ENCODE assay signal across 14 cellular contexts in genomic region chr19:46900341-46900740, GRCh38. TPM values are rescaled to one million over a fixed set of nuclear protein-coding genes. Genes with fewer than 3 reads are reported as not detected.
A peak's percentile ranks its signal among the peaks of the same experiment; 100 is the strongest.
DNase-seq lines count a peak whose midpoint lies in the region; ATAC-seq and TF ChIP-seq lines count a peak whose summit lies in the region.
"Had no signal": no experiment of that assay in that cellular context is flagged by ENCODE, and none has a peak within 500 bp of the region (broad histone marks: within the 10 kb centered on the region; RNA-seq: fewer than 3 reads in every experiment).

No MANE protein-coding gene starts in this region.

- POLR2A ChIA-PET in Panc1 (lab: Charles Lee): no interaction called here

- DNase-seq in Calu3: no peak
- no peak for DNase-seq in Panc1 (ENCODE audit: low read depth, low spot score)
- DNase-seq in epithelial cell of esophagus (ENCODE audit: low read depth): peak; percentile 52
- DNase-seq in mesothelial cell of epicardium (ENCODE audit: low spot score in 2 of 2, unreplicated experiment in 2 of 2): no peak
- no peak for DNase-seq in natural killer cell
- DNase-seq in NCI-H146 (lab: John Stamatoyannopoulos, UW): no peak
- no peak for DNase-seq in mucosa of gallbladder (ENCODE audit: low spot score)
- DNase-seq: BE2C; CD4-positive, alpha-beta memory T cell; DMS53; GF-D8 had no signal

- H3K4me3 Mint-ChIP-seq in Calu3 (ENCODE audit: low read depth, unreplicated experiment) (peak overlapping the region; percentile 44), mesothelial cell of epicardium (no peak overlapping the region), natural killer cell (no peak overlapping the region)
- H3K4me3 Mint-ChIP-seq: IgD-negative memory B cell had no signal

- intact Hi-C loops in Calu3 (cut with micrococcal nuclease; ENCODE audit: unreplicated experiment): loop anchor here (5.0 kb wide), 1 partner anchor 38 kb away; the partner anchor contains the start of gene ARHGAP35
- intact Hi-C loops in Panc1 (cut with micrococcal nuclease; ENCODE audit: unreplicated experiment): no loop called here
- intact Hi-C loops in natural killer cell (cut with micrococcal nuclease): no loop called here

- CTCF ChIA-PET in Calu3 (lab: Charles Lee) (interaction anchor here (0.6 to 1.3 kb wide), 2 partner anchors 13 to 32 kb away, joined by 3 read pairs; no protein-coding TSS in a partner anchor), Panc1 (lab: Charles Lee) (interaction anchor here (0.6 kb wide), 1 partner anchor 1070 kb away, joined by 3 read pairs; no protein-coding TSS in a partner anchor)

- ATAC-seq in Panc1 (no peak), natural killer cell (no peak), GM19035 (IDR thresholded peaks at IDR 0.05; ENCODE audit: unreplicated experiment) (no peak)
- ATAC-seq: A549 had no signal

- H3K27ac Mint-ChIP-seq in Calu3 (ENCODE audit: unreplicated experiment) (peak overlapping the region; percentile 79), mesothelial cell of epicardium (peak overlapping the region; percentile 99), natural killer cell (no peak overlapping the region)

- in situ Hi-C loops in Panc1 (cut with HindIII; ENCODE audit: low pct_unique_long_range_greater_than_20kb, low sequenced_read_pairs): no loop called here

- peaks cover 19% of the 10 kb centered on the region for H3K36me3 Mint-ChIP-seq in Calu3 (ENCODE audit: insufficient read depth, unreplicated experiment)
- H3K36me3 Mint-ChIP-seq in mesothelial cell of epicardium: no peaks in the 10 kb centered on the region
- no peaks in the 10 kb centered on the region for H3K36me3 Mint-ChIP-seq in natural killer cell

- peaks cover 60% of the 10 kb centered on the region for H3K4me1 ChIP-seq in Panc1 (ENCODE audit: control insufficient read depth, insufficient read depth, low read length)

- H3K9me3 Mint-ChIP-seq in Calu3 (ENCODE audit: low read depth, unreplicated experiment) (no peaks in the 10 kb centered on the region), mesothelial cell of epicardium (no peaks in the 10 kb centered on the region), natural killer cell (no peaks in the 10 kb centered on the region)
- H3K9me3 Mint-ChIP-seq: CD4-positive, alpha-beta memory T cell; IgD-negative memory B cell had no signal

- TF ChIP-seq CTCF in Calu3 (IDR thresholded peaks at IDR 0.05; ENCODE audit: unreplicated experiment): no peak
- TF ChIP-seq CTCF in Panc1 (IDR thresholded peaks at IDR 0.05): no peak
- no peak for TF ChIP-seq CTCF in epithelial cell of esophagus (IDR thresholded peaks at IDR 0.05; ENCODE audit: insufficient read depth, low read depth, low read length, missing control alignments)
- TF ChIP-seq CTCF in mesothelial cell of epicardium (IDR thresholded peaks at IDR 0.05; ENCODE audit: unreplicated experiment): no peak
- TF ChIP-seq CTCF in natural killer cell (IDR thresholded peaks at IDR 0.05): no peak

- H3K27me3 Mint-ChIP-seq in Calu3 (ENCODE audit: unreplicated experiment) (no peaks in the 10 kb centered on the region), mesothelial cell of epicardium (ENCODE audit: low read depth) (no peaks in the 10 kb centered on the region), natural killer cell (ENCODE audit: low read depth in 2 of 2) (no peaks in the 10 kb centered on the region)
- H3K27me3 Mint-ChIP-seq: CD4-positive, alpha-beta memory T cell; IgD-negative memory B cell had no signal

- H3K4me3 ChIP-seq in Panc1 (ENCODE audit: low read depth in 2 of 2, low read length in 2 of 2): no peak overlapping the region
- H3K4me3 ChIP-seq in epithelial cell of esophagus (ENCODE audit: low read length): no peak overlapping the region
- H3K4me3 ChIP-seq: A549 had no signal

- no peaks in the 10 kb centered on the region for H3K36me3 ChIP-seq in Panc1 (ENCODE audit: control insufficient read depth, insufficient read depth, low read length)
- H3K36me3 ChIP-seq: BE2C had no signal

- H3K4me1 Mint-ChIP-seq in Calu3 (ENCODE audit: low read depth, unreplicated experiment) (peaks cover 71% of the 10 kb centered on the region), mesothelial cell of epicardium (peaks cover 64% of the 10 kb centered on the region), natural killer cell (peaks cover 60 to 67% of the 10 kb centered on the region in 2 donors)

- H3K27me3 ChIP-seq in Panc1 (ENCODE audit: control insufficient read depth, insufficient read depth, low read length): no peaks in the 10 kb centered on the region
- H3K27me3 ChIP-seq: BE2C had no signal

- no peaks in the 10 kb centered on the region for H3K9me3 ChIP-seq in Panc1 (ENCODE audit: control insufficient read depth, insufficient read depth, low read depth, low read length)
- H3K9me3 ChIP-seq: A549, BE2C had no signal

- H3K27ac ChIP-seq in Panc1 (ENCODE audit: low read length): peak overlapping the region; percentile 52
- H3K27ac ChIP-seq: A549 had no signal

- BruUV-seq in Calu3 (replicated peaks; lab: Mats Ljungman, UMichigan): no TSS peak
- no TSS peak for BruUV-seq in Panc1 (replicated peaks; lab: Mats Ljungman, UMichigan)

RNA-seq across cellular contexts. Expression of gene ARHGAP35, which starts 39.5 kb away (rescaled TPM):
- 84.8 and 87.8 TPM in 2 replicates for total RNA-seq in Calu3 (2022)
- 64.1 TPM for total RNA-seq in Panc1 (2021; ENCODE audit: unreplicated experiment)
- polyA plus RNA-seq in Panc1 (2012; ENCODE audit: insufficient read length): 33.4 TPM
- total RNA-seq in mesothelial cell of epicardium: 74.9 to 77.9 TPM (median 77.4 TPM) in 3 replicates
- 10 to 100 TPM; 40.2 to 66.2 (median 48.5) TPM for total RNA-seq in natural killer cell
- total RNA-seq in mucosa of gallbladder: 60.1 TPM

RNA-seq across cellular contexts. Expression of gene AP2S1, which starts 49.7 kb away (rescaled TPM):
- 180 and 184 TPM in 2 replicates for total RNA-seq in Calu3 (2022)
- total RNA-seq in Panc1 (2021; ENCODE audit: unreplicated experiment): 146 TPM
- 201 TPM for polyA plus RNA-seq in Panc1 (2012; ENCODE audit: insufficient read length)
- 97.5 to 109 TPM (median 107 TPM) in 3 replicates for total RNA-seq in mesothelial cell of epicardium
- 10 to 100 TPM; 45.0 to 49.1 (median 45.4) TPM for total RNA-seq in natural killer cell
- total RNA-seq in mucosa of gallbladder: 125 TPM

Comparison
In these comparisons a context has a peak if more than half of its experiments do, and no peak if none do; other contexts are left out.
1. H3K27ac Mint-ChIP-seq: peak in Calu3 (single experiment) and mesothelial cell of epicardium (single experiment); none in natural killer cell (0 of 2).